In the genomic region with DNA sequence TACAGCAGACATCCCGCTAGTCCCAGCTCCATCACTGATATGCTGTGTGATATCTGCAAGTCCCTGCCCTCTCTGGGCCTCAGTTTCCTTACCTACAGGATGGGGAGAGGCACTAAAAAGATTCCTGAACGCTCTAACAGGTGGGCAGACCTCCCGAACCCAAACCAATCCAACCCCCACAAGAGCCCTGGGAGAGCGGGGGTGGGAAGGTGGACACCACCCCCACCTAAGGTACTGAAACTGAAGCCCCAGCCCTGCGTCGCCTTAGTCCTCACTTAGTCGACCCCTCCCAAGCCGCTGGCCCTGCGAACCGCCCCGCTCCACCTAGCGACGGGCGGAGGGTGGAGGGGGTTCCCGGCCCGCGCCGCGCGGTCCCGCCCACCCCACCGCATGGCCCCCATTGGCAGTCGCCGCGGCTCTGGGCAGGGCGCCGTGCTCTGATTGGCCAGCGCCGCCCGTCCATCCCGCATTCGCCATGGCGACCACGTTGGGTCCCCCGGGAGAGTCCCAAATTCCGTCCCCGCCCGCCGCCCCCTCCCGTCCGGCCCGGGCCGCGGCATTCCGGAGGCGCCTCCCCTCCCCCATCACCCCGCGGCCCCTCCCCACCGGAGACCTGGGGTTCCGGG, we compare ENCODE assay signal across 8 cellular contexts. TPM values are rescaled to one million over a fixed set of nuclear protein-coding genes. Genes with fewer than 3 reads are reported as not detected.
DNase-seq lines count a peak whose midpoint lies in the region; ATAC-seq and TF ChIP-seq lines count a peak whose summit lies in the region.

No MANE protein-coding gene starts in this region.

- peak overlapping the region; percentile 86 for H3K4me3 Mint-ChIP-seq in activated CD4-positive, alpha-beta memory T cell treated with anti-CD3 and anti-CD28 coated beads for 36 hours

- CTCF ChIA-PET in activated CD4-positive, alpha-beta memory T cell treated with anti-CD3 and anti-CD28 coated beads for 36 hours (lab: Charles Lee): interaction anchor here (0.7 to 5.7 kb wide), 4 partner anchors 16 to 89 kb away, joined by 3 to 26 read pairs (median 4); partner anchors contain the start of genes CIAPIN1, COQ9 and POLR2C

- intact Hi-C loops in activated CD4-positive, alpha-beta memory T cell treated with anti-CD3 and anti-CD28 coated beads for 36 hours (cut with micrococcal nuclease): loop anchor here (2.0 to 5.0 kb wide), 6 partner anchors 37 to 1083 kb away; partner anchors contain the start of genes NUDT21, OGFOD1 and POLR2C

- peak overlapping the region; percentile 61 to 91 for H3K27ac ChIP-seq in lung (ENCODE audit: low read depth in 1 of 2, low read length in 1 of 2)

- H3K27ac Mint-ChIP-seq in activated CD4-positive, alpha-beta memory T cell treated with anti-CD3 and anti-CD28 coated beads for 36 hours: peak overlapping the region; percentile 94

- H3K36me3 ChIP-seq in lung (ENCODE audit: control insufficient read depth in 2 of 2, insufficient read depth in 2 of 2, low read length in 2 of 2): no peaks in the 10 kb centered on the region

- H3K4me1 ChIP-seq in lung (ENCODE audit: control insufficient read depth in 2 of 2, insufficient read depth in 2 of 2, low read length in 2 of 2): peaks cover 0 to 18% of the 10 kb centered on the region in 2 donors

- 1% methylated on average over 48 to 50 of the region's 50 CpGs for WGBS in lung, 2 donors

- H3K4me3 ChIP-seq in AG10803 (ENCODE audit: low read length) (peak overlapping the region; percentile 96), lung (peak overlapping the region; percentile 63)

- H3K4me1 Mint-ChIP-seq in activated CD4-positive, alpha-beta memory T cell treated with anti-CD3 and anti-CD28 coated beads for 36 hours (ENCODE audit: low read depth): peaks cover 72% of the 10 kb centered on the region

- no peaks in the 10 kb centered on the region for H3K9me3 ChIP-seq in lung (ENCODE audit: control insufficient read depth in 2 of 2, insufficient read depth in 1 of 2, low read length in 1 of 2)

- H3K9me3 Mint-ChIP-seq in activated CD4-positive, alpha-beta memory T cell treated with anti-CD3 and anti-CD28 coated beads for 36 hours: no peaks in the 10 kb centered on the region

- H3K27me3 ChIP-seq in lung (ENCODE audit: control insufficient read depth, insufficient read depth): no peaks in the 10 kb centered on the region

- ATAC-seq in GM18909 (IDR thresholded peaks at IDR 0.05; ENCODE audit: poor library complexity, unreplicated experiment) (peak; percentile 71), HG03196 (IDR thresholded peaks at IDR 0.05; ENCODE audit: unreplicated experiment) (peak; percentile 58), lung (ENCODE audit: insufficient read depth, low FRiP score) (peak; percentile 93)

- POLR2A ChIA-PET in activated CD4-positive, alpha-beta memory T cell treated with anti-CD3 and anti-CD28 coated beads for 36 hours (lab: Charles Lee): interaction anchor here (0.6 to 1.6 kb wide), 2 partner anchors 37 to 73 kb away, joined by 3 to 4 read pairs; partner anchors contain the start of gene POLR2C

- peak; percentile 22 for TF ChIP-seq CTCF in AG10803 (conservative IDR thresholded peaks at IDR 0.05; ENCODE audit: low read length)
- TF ChIP-seq CTCF in lung (IDR thresholded peaks at IDR 0.05; ENCODE audit: control extremely low read depth, extremely low read depth): peak; percentile 18

- H3K36me3 Mint-ChIP-seq in activated CD4-positive, alpha-beta memory T cell treated with anti-CD3 and anti-CD28 coated beads for 36 hours: no peaks in the 10 kb centered on the region

- DNase-seq in AG10803 (ENCODE audit: low read depth) (peak; percentile 91), NCI-H748 (lab: John Stamatoyannopoulos, UW; ENCODE audit: unreplicated experiment) (peak; percentile 69), ecto neural progenitor cell (ENCODE audit: low spot score) (peak; percentile 96), lung (ENCODE audit: low spot score) (peak; percentile 94)
- peak; percentile 97 for DNase-seq in activated CD4-positive, alpha-beta memory T cell treated with anti-CD3 and anti-CD28 coated beads for 36 hours
- DNase-seq in stimulated activated CD4-positive, alpha-beta T cell treated with anti-CD3 and anti-CD28 coated beads, Interleukin-4, amount 100 ng/mL, for 48 hours (ENCODE audit: low read depth in 2 of 2): peak; percentile 86 to 92

- H3K27me3 Mint-ChIP-seq in activated CD4-positive, alpha-beta memory T cell treated with anti-CD3 and anti-CD28 coated beads for 36 hours: no peaks in the 10 kb centered on the region

RNA-seq across cellular contexts. Expression of gene CCDC102A, which starts 0.6 kb away (rescaled TPM):
- 1 to 10 TPM; 7.0 to 7.9 TPM for total RNA-seq in activated CD4-positive, alpha-beta memory T cell treated with anti-CD3 and anti-CD28 coated beads for 36 hours
- total RNA-seq in lung: 10 to 100 TPM in 1 of 2 donors, 1 to 10 TPM in 1; 9.1 to 14.0 TPM
- polyA plus RNA-seq in lung: 1 to 10 TPM; 3.6 to 4.8 TPM

RNA-seq across cellular contexts. Expression of gene ADGRG5, which starts 6.7 kb away (rescaled TPM):
- total RNA-seq in activated CD4-positive, alpha-beta memory T cell treated with anti-CD3 and anti-CD28 coated beads for 36 hours: 1 to 10 TPM; 6.7 to 6.9 TPM
- total RNA-seq in lung: 1 to 10 TPM in 1 of 2 donors, under 1 TPM in 1; 0.74 to 2.0 TPM
- polyA plus RNA-seq in lung: under 1 TPM; 0.43 to 0.52 TPM

RNA-seq across cellular contexts. Expression of gene DOK4, which starts 49.5 kb away (rescaled TPM):
- total RNA-seq in activated CD4-positive, alpha-beta memory T cell treated with anti-CD3 and anti-CD28 coated beads for 36 hours: 1 to 10 TPM; 5.5 to 7.1 TPM
- 10 to 100 TPM; 45.9 to 58.2 TPM for total RNA-seq in lung
- polyA plus RNA-seq in lung: 10 to 100 TPM; 19.7 to 56.3 TPM

Comparison
In these comparisons a context has a peak if more than half of its experiments do, and no peak if none do; other contexts are left out.
1. Peak in every context shown above with its lines: DNase-seq, ATAC-seq, H3K4me3 ChIP-seq and H3K27ac ChIP-seq.
2. RNA of gene DOK4, which starts 49.5 kb away (total RNA-seq): 45.9 to 58.2 TPM in lung; 5.5 to 7.1 TPM in activated CD4-positive, alpha-beta memory T cell treated with anti-CD3 and anti-CD28 coated beads for 36 hours; every median in the first group is over 4 times any median in the second.